2 cellular contexts compared by ENCODE assay signal in genomic region chr7:121529003-121529402, GRCh38.
TF ChIP-seq lines count a peak whose summit lies in the region.

No MANE protein-coding gene starts in this region.

TF ChIP-seq in SK-N-SH, 30 proteins besides CTCF, POLR2A, EP300 and RAD21 (continued from another document):
- TF ChIP-seq SIN3A (IDR thresholded peaks at IDR 0.05; ENCODE audit: borderline replicate concordance, low read depth, low read length) (no peak), FOXM1 (IDR thresholded peaks at IDR 0.05; ENCODE audit: low read depth) (no peak), MAX (IDR thresholded peaks at IDR 0.05; ENCODE audit: low read depth) (no peak), POLR2AphosphoS5 (IDR thresholded peaks at IDR 0.05; ENCODE audit: low read depth, low read length) (no peak), RCOR1 (IDR thresholded peaks at IDR 0.05; ENCODE audit: low read length) (no peak), SMC3 (IDR thresholded peaks at IDR 0.05; ENCODE audit: low read depth, low read length) (no peak), RFX5 (IDR thresholded peaks at IDR 0.05; ENCODE audit: low read length) (no peak), YY1 (IDR thresholded peaks at IDR 0.05; ENCODE audit: low read depth) (no peak), TAF1 (IDR thresholded peaks at IDR 0.05; ENCODE audit: borderline replicate concordance, low read depth, low read length) (no peak), JUND (IDR thresholded peaks at IDR 0.05) (no peak), ELF1 (IDR thresholded peaks at IDR 0.05) (no peak), RXRA (IDR thresholded peaks at IDR 0.05; ENCODE audit: borderline replicate concordance, low read depth) (no peak), NRF1 (IDR thresholded peaks at IDR 0.05; ENCODE audit: low read depth, low read length) (no peak), TEAD4 (IDR thresholded peaks at IDR 0.05; ENCODE audit: borderline replicate concordance, insufficient read depth) (no peak), USF1 (IDR thresholded peaks at IDR 0.05; ENCODE audit: borderline replicate concordance, low read depth) (no peak), MEF2A (IDR thresholded peaks at IDR 0.05; ENCODE audit: borderline replicate concordance, low read depth) (no peak), IRF3 (IDR thresholded peaks at IDR 0.05; ENCODE audit: low read depth, low read length) (no peak)

TF ChIP-seq in SK-N-SH treated with all-trans-retinoic acid at 6 μM for 48 hours, 23 proteins besides CTCF, POLR2A, EP300 and RAD21 (continued from another document):
- TF ChIP-seq TSHZ2 (CRISPR knock-in tag; IDR thresholded peaks at IDR 0.05) (no peak), CREB5 (CRISPR knock-in tag; IDR thresholded peaks at IDR 0.05; ENCODE audit: low read depth) (no peak), PPARA (CRISPR knock-in tag; IDR thresholded peaks at IDR 0.05; ENCODE audit: borderline replicate concordance) (no peak), TOX (CRISPR knock-in tag; IDR thresholded peaks at IDR 0.05; ENCODE audit: borderline replicate concordance) (no peak), SNAI2 (CRISPR knock-in tag; IDR thresholded peaks at IDR 0.05) (no peak), PATZ1 (CRISPR knock-in tag; IDR thresholded peaks at IDR 0.05; ENCODE audit: borderline replicate concordance) (no peak)
